Comparison of ENCODE assay signal across 22 cellular contexts in the genomic region with DNA sequence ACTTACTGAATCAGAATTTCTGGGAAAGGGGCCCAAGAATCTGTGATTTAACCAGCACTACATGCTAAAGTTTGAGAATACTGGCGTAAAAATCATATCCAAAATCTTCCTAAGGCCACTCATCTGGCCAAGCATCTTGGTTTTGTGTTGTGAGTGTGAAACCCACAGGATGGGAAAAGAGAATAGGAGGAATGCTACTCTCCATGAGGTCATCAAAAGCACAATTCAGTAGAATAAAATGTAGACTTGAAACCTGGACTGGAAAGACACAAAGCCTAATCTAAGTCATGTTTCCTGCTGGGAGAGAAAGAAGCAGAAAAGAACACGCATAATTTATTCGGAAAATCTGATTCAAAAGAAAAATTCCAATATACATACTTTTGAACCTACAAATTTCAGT. TPM values are rescaled to one million over a fixed set of nuclear protein-coding genes. Genes with fewer than 3 reads are reported as not detected.
A peak's percentile ranks its signal among the peaks of the same experiment; 100 is the strongest.
DNase-seq lines count a peak whose midpoint lies in the region; ATAC-seq, FAIRE-seq and TF ChIP-seq lines count a peak whose summit lies in the region.
"Had no signal": no experiment of that assay in that cellular context is flagged by ENCODE, and none has a peak within 500 bp of the region (broad histone marks: within the 10 kb centered on the region; RNA-seq: fewer than 3 reads in every experiment).

No MANE protein-coding gene starts in this region.

- ATAC-seq in HepG2 = no peak
- no peak for ATAC-seq in right lobe of liver
- ATAC-seq in HG03565 (IDR thresholded peaks at IDR 0.05; ENCODE audit: unreplicated experiment) = no peak
- ATAC-seq: A549 had no signal

- H3K9me3 ChIP-seq in HepG2 (ENCODE audit: low read length) = no peaks in the 10 kb centered on the region
- H3K9me3 ChIP-seq in right lobe of liver = no peaks in the 10 kb centered on the region
- H3K9me3 ChIP-seq: A549, BE2C, BLaER1 had no signal

- H3K36me3 ChIP-seq in HepG2 (replicated peaks in 1 of 2; ENCODE audit: control insufficient read depth in 1 of 2, insufficient read depth in 2 of 2, low read length in 2 of 2) = peaks cover 3 to 57% of the 10 kb centered on the region in 2 experiments; a peak in 4 of 5 replicates
- H3K36me3 ChIP-seq in right lobe of liver = peaks cover 0 to 28% (median 9%) of the 10 kb centered on the region in 4 donors
- H3K36me3 ChIP-seq: BE2C, BLaER1 had no signal

- H4K20me1 ChIP-seq in HepG2 (ENCODE audit: insufficient read depth, low read length) = no peaks in the 10 kb centered on the region
- H4K20me1 ChIP-seq: BLaER1 had no signal

- H2AFZ ChIP-seq in HepG2 (ENCODE audit: low read length) = no peak overlapping the region

- H3K4me3 ChIP-seq in HepG2 (replicated peaks in 1 of 3; ENCODE audit: insufficient read depth in 1 of 3, low read depth in 2 of 3, low read length in 3 of 3) (no peak overlapping the region), right lobe of liver (no peak overlapping the region), astrocyte of the cerebellum (ENCODE audit: low read depth, low read length) (no peak overlapping the region)
- H3K4me3 ChIP-seq: A549, BLaER1 had no signal

- no peaks in the 10 kb centered on the region for H3K79me2 ChIP-seq in HepG2 (ENCODE audit: insufficient read depth, low read length)

- TF ChIP-seq EP300 in HepG2 (IDR thresholded peaks at IDR 0.05; ENCODE audit: low read depth in 2 of 2, low read length in 2 of 2) (no peak), HepG2 (CRISPR knock-in tag; IDR thresholded peaks at IDR 0.05; ENCODE audit: borderline replicate concordance) (no peak)

- FAIRE-seq in HepG2 (lab: Jason Lieb, UNC) = no peak
- FAIRE-seq: A549, D721Med, G401.6, GM12891 had no signal

- H3K9ac ChIP-seq in HepG2 (ENCODE audit: insufficient read depth, low read depth, low read length) = no peak overlapping the region
- H3K9ac ChIP-seq: BLaER1 had no signal

- no peak for DNase-seq in HepG2 (ENCODE audit: low spot score)
- DNase-seq in right lobe of liver = no peak
- peak; percentile 15 for DNase-seq in astrocyte of the cerebellum (ENCODE audit: low read depth)
- no peak for DNase-seq in D341Med (ENCODE audit: low spot score)
- DNase-seq: ACHN; BE2C; C1 segment of cervical spinal cord; CD4-positive, alpha-beta memory T cell; CD4-positive, CD25-positive, alpha-beta regulatory T cell; CD8-positive, alpha-beta memory T cell; COR-L47; DMS79 treated with DMSO at 0.1 percent for 48 hours; GF-D8 had no signal

- in situ Hi-C loops in HepG2 (cut with HindIII; ENCODE audit: extremely low pct_ligation_motif_present, low pct_unique_long_range_greater_than_20kb) = no loop called here
- in situ Hi-C loops in astrocyte of the cerebellum (cut with HindIII; ENCODE audit: low sequenced_read_pairs) = no loop called here

- H3K4me1 ChIP-seq in HepG2 (ENCODE audit: insufficient read depth, low read length) = peaks cover 31% of the 10 kb centered on the region; the same call in 1 of the 2 replicates
- peaks cover 0 to 37% (median 17%) of the 10 kb centered on the region in 4 donors for H3K4me1 ChIP-seq in right lobe of liver
- H3K4me1 ChIP-seq: A549, BE2C, BLaER1 had no signal

- H3K4me2 ChIP-seq in HepG2 (ENCODE audit: low read depth, low read length) = no peak overlapping the region
- H3K4me2 ChIP-seq: A549, BLaER1 had no signal

- no TSS peak for BruUV-seq in HepG2 (replicated peaks; lab: Mats Ljungman, UMichigan)

- TF ChIP-seq CTCF in HepG2 (CRISPR knock-in tag; IDR thresholded peaks at IDR 0.05) (no peak), right lobe of liver (IDR thresholded peaks at IDR 0.05) (no peak), astrocyte of the cerebellum (IDR thresholded peaks at IDR 0.05; ENCODE audit: low read depth, low read length, missing control alignments) (no peak)

- no peak for TF ChIP-seq POLR2A in HepG2 (IDR thresholded peaks at IDR 0.05; ENCODE audit: insufficient read depth in 1 of 2, low read depth in 2 of 2, low read length in 2 of 2)
- TF ChIP-seq POLR2A in right lobe of liver (IDR thresholded peaks at IDR 0.05) = no peak

- H3K27me3 ChIP-seq in HepG2 (ENCODE audit: control insufficient read depth in 1 of 2, insufficient read depth in 2 of 2, low read length in 2 of 2) (no peaks in the 10 kb centered on the region), right lobe of liver (no peaks in the 10 kb centered on the region)
- H3K27me3 ChIP-seq: BE2C, BLaER1 had no signal

- 99% methylated on average over 3 of the region's 3 CpGs for WGBS in HepG2 (ENCODE audit: low lambda C conversion rate)
- 90% methylated on average over 3 of the region's 3 CpGs for WGBS in right lobe of liver (ENCODE audit: insufficient coverage, low coverage, low lambda C conversion rate, missing lambda C conversion rate)

- no peak overlapping the region for H3K27ac ChIP-seq in HepG2 (ENCODE audit: extremely low read length, insufficient read depth, low read length)
- no peak overlapping the region for H3K27ac ChIP-seq in right lobe of liver
- H3K27ac ChIP-seq: 22Rv1, A549, BLaER1 had no signal

- POLR2A ChIA-PET in HepG2 (lab: Yijun Ruan, JAX) = no interaction called here

- CTCF ChIA-PET in HepG2 (lab: Yijun Ruan, JAX; ENCODE audit: low intra/inter-chr PET ratio, low total read pairs) = no interaction called here

- intact Hi-C loops in HepG2 (cut with micrococcal nuclease; ENCODE audit: unreplicated experiment) = no loop called here
- intact Hi-C loops in right lobe of liver (cut with DNase I) = no loop called here

- TF ChIP-seq RAD21 in HepG2 (CRISPR knock-in tag; IDR thresholded peaks at IDR 0.05) = no peak

TF ChIP-seq in HepG2, 621 proteins besides CTCF, POLR2A, EP300 and RAD21:
- TF ChIP-seq ZSCAN29 (CRISPR knock-in tag; conservative IDR thresholded peaks at IDR 0.05) (no peak), RBM22 (optimal IDR thresholded peaks at IDR 0.05; ENCODE audit: low read length) (peak; percentile 28)
TF ChIP-seq in HepG2: peak in this region for 1.

RNA-seq across cellular contexts. Expression of a gene that starts 42.3 kb away (rescaled TPM):
- total RNA-seq in HepG2 (2016; rRNA removed; fragmentation: Illumina TruSeq; extraction: Trizol) (114 and 147 TPM in 2 replicates), right lobe of liver (10 to 100 TPM; 52.4 to 81.7 (median 62.6) TPM)
- 63.9 and 64.8 TPM in 2 replicates for total RNA-seq in HepG2 (2016; cell fraction: cytosol; rRNA removed; fragmentation: Illumina TruSeq; extraction: Trizol; ENCODE audit: low read depth)
- total RNA-seq in HepG2 (2016; cell fraction: insoluble cytoplasmic fraction; rRNA removed; fragmentation: Illumina TruSeq; extraction: Trizol) = 113 and 150 TPM in 2 replicates
- total RNA-seq in HepG2 (2016; cell fraction: membrane; rRNA removed; fragmentation: Illumina TruSeq; extraction: Trizol) = 115 and 121 TPM in 2 replicates
- total RNA-seq in HepG2 (2016; cell fraction: nucleus; rRNA removed; fragmentation: Illumina TruSeq; extraction: Trizol) = 102 and 112 TPM in 2 replicates
- polyA plus RNA-seq in HepG2 (2011; rRNA removed) = 23.3 and 27.3 TPM in 2 replicates
- 10.5 and 19.8 TPM in 2 replicates for polyA plus RNA-seq in HepG2 (2011; cell fraction: cytosol; rRNA removed)
- polyA plus RNA-seq in HepG2 (2011; cell fraction: nucleus; rRNA removed) = 10.9 and 16.8 TPM in 2 replicates
- 21.7 and 39.5 TPM in 2 replicates for polyA plus RNA-seq in HepG2 (2012)
- polyA plus RNA-seq in HepG2 (2016; cell fraction: cytosol; fragmentation: Illumina TruSeq; extraction: Trizol; ENCODE audit: low read depth) = 29.4 and 34.8 TPM in 2 replicates
- polyA plus RNA-seq in HepG2 (2016; cell fraction: insoluble cytoplasmic fraction; fragmentation: Illumina TruSeq; extraction: Trizol; ENCODE audit: low read depth) = 124 and 130 TPM in 2 replicates
- polyA plus RNA-seq in HepG2 (2016; cell fraction: membrane; fragmentation: Illumina TruSeq; extraction: Trizol; ENCODE audit: low read depth) = 64.0 and 66.2 TPM in 2 replicates
- 76.5 and 77.0 TPM in 2 replicates for polyA plus RNA-seq in HepG2 (2016; cell fraction: nucleus; fragmentation: Illumina TruSeq; extraction: Trizol; ENCODE audit: insufficient read depth, low read depth)
- polyA minus RNA-seq in HepG2 (2011; rRNA and poly(A)+ RNA removed; ENCODE audit: low replicate concordance) = 10.0 TPM in 1 of 2 replicates, not detected in the other
- polyA minus RNA-seq in HepG2 (2011; cell fraction: cytosol; rRNA and poly(A)+ RNA removed) = 18.0 and 19.6 TPM in 2 replicates
- polyA minus RNA-seq in HepG2 (2011; cell fraction: nucleus; rRNA and poly(A)+ RNA removed) = 58.2 and 91.9 TPM in 2 replicates
- total RNA-seq: CD4-positive, alpha-beta memory T cell; CD4-positive, CD25-positive, alpha-beta regulatory T cell; CD8-positive, alpha-beta memory T cell had no signal
- polyA plus RNA-seq: AG04450; CD14-positive monocyte; CD4-positive, alpha-beta memory T cell; CD4-positive, CD25-positive, alpha-beta regulatory T cell; CD8-positive, alpha-beta memory T cell had no signal

RNA-seq across cellular contexts. Expression of a gene that starts 57.5 kb away (rescaled TPM):
- 20.8 and 21.3 TPM in 2 replicates for total RNA-seq in HepG2 (2016; rRNA removed; fragmentation: Illumina TruSeq; extraction: Trizol)
- total RNA-seq in HepG2 (2016; cell fraction: cytosol; rRNA removed; fragmentation: Illumina TruSeq; extraction: Trizol; ENCODE audit: low read depth) = 15.7 and 18.4 TPM in 2 replicates
- 18.5 and 21.5 TPM in 2 replicates for total RNA-seq in HepG2 (2016; cell fraction: insoluble cytoplasmic fraction; rRNA removed; fragmentation: Illumina TruSeq; extraction: Trizol)
- total RNA-seq in HepG2 (2016; cell fraction: membrane; rRNA removed; fragmentation: Illumina TruSeq; extraction: Trizol) = 12.0 and 13.0 TPM in 2 replicates
- 26.1 and 29.7 TPM in 2 replicates for total RNA-seq in HepG2 (2016; cell fraction: nucleus; rRNA removed; fragmentation: Illumina TruSeq; extraction: Trizol)
- 3.3 and 7.0 TPM in 2 replicates for polyA plus RNA-seq in HepG2 (2011; rRNA removed)
- 1.7 and 1.9 TPM in 2 replicates for polyA plus RNA-seq in HepG2 (2011; cell fraction: cytosol; rRNA removed)
- 5.8 and 8.2 TPM in 2 replicates for polyA plus RNA-seq in HepG2 (2011; cell fraction: nucleus; rRNA removed)
- 6.0 and 9.9 TPM in 2 replicates for polyA plus RNA-seq in HepG2 (2012)
- 0.41 and 0.60 TPM in 2 replicates for polyA plus RNA-seq in HepG2 (2016; cell fraction: cytosol; fragmentation: Illumina TruSeq; extraction: Trizol; ENCODE audit: low read depth)
- 12.3 and 13.2 TPM in 2 replicates for polyA plus RNA-seq in HepG2 (2016; cell fraction: insoluble cytoplasmic fraction; fragmentation: Illumina TruSeq; extraction: Trizol; ENCODE audit: low read depth)
- 1.6 and 2.2 TPM in 2 replicates for polyA plus RNA-seq in HepG2 (2016; cell fraction: membrane; fragmentation: Illumina TruSeq; extraction: Trizol; ENCODE audit: low read depth)
- 21.7 and 23.3 TPM in 2 replicates for polyA plus RNA-seq in HepG2 (2016; cell fraction: nucleus; fragmentation: Illumina TruSeq; extraction: Trizol; ENCODE audit: insufficient read depth, low read depth)
- polyA minus RNA-seq in HepG2 (2011; rRNA and poly(A)+ RNA removed; ENCODE audit: low replicate concordance) = 2.2 and 9.8 TPM in 2 replicates
- polyA minus RNA-seq in HepG2 (2011; cell fraction: cytosol; rRNA and poly(A)+ RNA removed) = 11.0 TPM in 2 replicates
- 52.0 and 64.4 TPM in 2 replicates for polyA minus RNA-seq in HepG2 (2011; cell fraction: nucleus; rRNA and poly(A)+ RNA removed)
- 1 to 10 TPM; 1.2 to 9.4 (median 2.8) TPM for total RNA-seq in right lobe of liver
- polyA plus RNA-seq: CD4-positive, alpha-beta memory T cell; CD4-positive, CD25-positive, alpha-beta regulatory T cell; CD8-positive, alpha-beta memory T cell had no signal
